22 cellular contexts compared by ENCODE assay signal in genomic region chr1:26780344-26780957, GRCh38. TPM values are rescaled to one million over a fixed set of nuclear protein-coding genes. Genes with fewer than 3 reads are reported as not detected.
DNase-seq lines count a peak whose midpoint lies in the region; ATAC-seq and TF ChIP-seq lines count a peak whose summit lies in the region.
"Had no signal": no experiment of that assay in that cellular context is flagged by ENCODE, and none has a peak within 500 bp of the region (broad histone marks: within the 10 kb centered on the region; RNA-seq: fewer than 3 reads in every experiment).

No MANE protein-coding gene starts in this region.

- intact Hi-C loops in CD14-positive monocyte (cut with micrococcal nuclease), result no loop called here
- intact Hi-C loops in naive thymus-derived CD4-positive, alpha-beta T cell (cut with micrococcal nuclease), result no loop called here

- peaks cover 2 to 52% (median 27%) of the 10 kb centered on the region in 3 experiments for H3K36me3 ChIP-seq in naive thymus-derived CD4-positive, alpha-beta T cell (ENCODE audit: control insufficient read depth in 2 of 3, insufficient read depth in 3 of 3, low read length in 3 of 3)

- no peaks in the 10 kb centered on the region for H3K9me3 Mint-ChIP-seq in CD14-positive monocyte
- no peaks in the 10 kb centered on the region for H3K9me3 Mint-ChIP-seq in naive thymus-derived CD4-positive, alpha-beta T cell
- H3K9me3 Mint-ChIP-seq: T-helper 1 cell treated with Interleukin-12 subunit alpha and Interleukin-12 subunit beta and Interleukin-4 antibody, amounts not matched to agents 30 μg/mL and 1 μg/mL, for 36 hours had no signal

- H3K4me3 Mint-ChIP-seq in CD14-positive monocyte, result no peak overlapping the region
- no peak overlapping the region for H3K4me3 Mint-ChIP-seq in naive thymus-derived CD4-positive, alpha-beta T cell
- H3K4me3 Mint-ChIP-seq: T-helper 1 cell treated with Interleukin-12 subunit alpha and Interleukin-12 subunit beta and Interleukin-4 antibody, amounts not matched to agents 30 μg/mL and 1 μg/mL, for 36 hours had no signal

- H3K9me3 ChIP-seq in naive thymus-derived CD4-positive, alpha-beta T cell (ENCODE audit: control insufficient read depth in 2 of 3, low read length in 3 of 3), result no peaks in the 10 kb centered on the region
- H3K9me3 ChIP-seq: gastrocnemius medialis, HAP-1, mucosa of descending colon, vagina had no signal

- H3K4me1 Mint-ChIP-seq in CD14-positive monocyte, result peaks cover 57% of the 10 kb centered on the region
- peaks cover 19 to 57% (median 53%) of the 10 kb centered on the region in 7 donors for H3K4me1 Mint-ChIP-seq in naive thymus-derived CD4-positive, alpha-beta T cell

- CTCF ChIA-PET in naive thymus-derived CD4-positive, alpha-beta T cell (lab: Charles Lee), result interaction anchor here (0.6 kb wide), 1 partner anchor 31 kb away, joined by 3 read pairs; no protein-coding TSS in a partner anchor

- no peak for ATAC-seq in naive thymus-derived CD4-positive, alpha-beta T cell
- ATAC-seq in GM19035 (IDR thresholded peaks at IDR 0.05; ENCODE audit: unreplicated experiment) (no peak), GM19023 (IDR thresholded peaks at IDR 0.05; ENCODE audit: unreplicated experiment) (no peak)
- ATAC-seq: gastrocnemius medialis, left colon, mucosa of descending colon, sciatic nerve had no signal

- TF ChIP-seq POLR2A in GM19193 (IDR thresholded peaks at IDR 0.05; ENCODE audit: extremely low read depth, insufficient read depth, insufficient read length), result peak; percentile 8

- no peaks in the 10 kb centered on the region for H3K27me3 Mint-ChIP-seq in CD14-positive monocyte (ENCODE audit: low read depth in 3 of 3)
- no peaks in the 10 kb centered on the region for H3K27me3 Mint-ChIP-seq in naive thymus-derived CD4-positive, alpha-beta T cell

- H3K4me3 ChIP-seq in naive thymus-derived CD4-positive, alpha-beta T cell (ENCODE audit: low read length), result no peak overlapping the region
- H3K4me3 ChIP-seq: gastrocnemius medialis, HAP-1, mucosa of descending colon, vagina had no signal

- POLR2A ChIA-PET in naive thymus-derived CD4-positive, alpha-beta T cell (lab: Charles Lee), result interaction anchor here (1.3 to 2.9 kb wide), 3 partner anchors 8 to 87 kb away, joined by 4 to 19 read pairs (median 11); partner anchors contain the start of genes ARID1A and PIGV

- peaks cover 3 to 13% of the 10 kb centered on the region in 2 donors for H3K4me1 ChIP-seq in naive thymus-derived CD4-positive, alpha-beta T cell (ENCODE audit: control insufficient read depth in 2 of 2, insufficient read depth in 2 of 2, low read length in 2 of 2)

- H3K27ac ChIP-seq in caudate nucleus (ENCODE audit: low read depth, low read length), result peak overlapping the region; percentile 30
- H3K27ac ChIP-seq in naive thymus-derived CD4-positive, alpha-beta T cell (ENCODE audit: low read depth, low read length), result no peak overlapping the region
- H3K27ac ChIP-seq: epithelial cell of prostate, gastrocnemius medialis, HL-60, vagina had no signal

- no peaks in the 10 kb centered on the region for H3K27me3 ChIP-seq in naive thymus-derived CD4-positive, alpha-beta T cell (ENCODE audit: control insufficient read depth in 2 of 2, insufficient read depth in 2 of 2, low read length in 2 of 2)
- H3K27me3 ChIP-seq: gastrocnemius medialis, vagina had no signal

- H3K27ac Mint-ChIP-seq in CD14-positive monocyte, result peak overlapping the region in 4 of 7 donors; percentile 10 to 76 (median 44)
- H3K27ac Mint-ChIP-seq in naive thymus-derived CD4-positive, alpha-beta T cell, result peak overlapping the region in 5 of 9 donors; percentile 48 to 100 (median 74)
- H3K27ac Mint-ChIP-seq: T-helper 1 cell treated with Interleukin-12 subunit alpha and Interleukin-12 subunit beta and Interleukin-4 antibody, amounts not matched to agents 30 μg/mL and 1 μg/mL, for 36 hours had no signal

- TF ChIP-seq CTCF in CD14-positive monocyte (IDR thresholded peaks at IDR 0.05), result no peak

- DNase-seq in CD14-positive monocyte (ENCODE audit: low spot score), result no peak
- DNase-seq in caudate nucleus (lab: John Stamatoyannopoulos, UW), result peak in 3 of 61 donors; percentile 4 to 45 (median 34)
- no peak for DNase-seq in naive thymus-derived CD4-positive, alpha-beta T cell
- no peak for DNase-seq in stimulated activated CD4-positive, alpha-beta T cell treated with anti-CD3 and anti-CD28 coated beads, Interleukin-4, amount 100 ng/mL, for 4 hours
- DNase-seq: activated CD4-positive, CD25-positive, alpha-beta regulatory T cell; activated gamma-delta T cell treated with Interleukin-2 at 50 U/mL for 16 hours; COR-L47; gastrocnemius medialis; left colon; mucosa of descending colon; NCI-H2081 treated with DMSO at 0.1 percent for 48 hours; NCI-H510A treated with DMSO at 0.1 percent for 48 hours; SIG-M5 had no signal

- peaks cover 69 to 76% of the 10 kb centered on the region in 2 donors for H3K36me3 Mint-ChIP-seq in CD14-positive monocyte
- peaks cover 11 to 37% (median 26%) of the 10 kb centered on the region in 5 donors for H3K36me3 Mint-ChIP-seq in naive thymus-derived CD4-positive, alpha-beta T cell

RNA-seq across cellular contexts. Expression of gene PIGV, which starts 7.3 kb away (rescaled TPM):
- polyA plus RNA-seq in CD14-positive monocyte, result 1 to 10 TPM; 8.3 to 9.5 TPM
- 10 to 100 TPM in 4 of 5 experiments, 1 to 10 TPM in 1; 8.4 to 17.9 (median 16.7) TPM for total RNA-seq in naive thymus-derived CD4-positive, alpha-beta T cell
- 10 to 100 TPM in 1 of 2 donors, 1 to 10 TPM in 1; 7.0 to 11.3 TPM for polyA plus RNA-seq in naive thymus-derived CD4-positive, alpha-beta T cell

RNA-seq across cellular contexts. Expression of gene ZDHHC18, which starts 46.0 kb away (rescaled TPM):
- 1 to 10 TPM; 3.1 to 6.0 TPM for polyA plus RNA-seq in CD14-positive monocyte
- 10 to 100 TPM; 36.4 to 72.4 (median 39.7) TPM for total RNA-seq in naive thymus-derived CD4-positive, alpha-beta T cell
- 10 to 100 TPM in 1 of 2 donors, 1 to 10 TPM in 1; 3.1 to 11.0 TPM for polyA plus RNA-seq in naive thymus-derived CD4-positive, alpha-beta T cell
